12 cellular contexts compared by ENCODE assay signal in genomic region chr1:6495540-6496359, GRCh38. TPM values are rescaled to one million over a fixed set of nuclear protein-coding genes. Genes with fewer than 3 reads are reported as not detected.
DNase-seq lines count a peak whose midpoint lies in the region; ATAC-seq and TF ChIP-seq lines count a peak whose summit lies in the region.
"Had no signal": no experiment of that assay in that cellular context is flagged by ENCODE, and none has a peak within 500 bp of the region (broad histone marks: within the 10 kb centered on the region; RNA-seq: fewer than 3 reads in every experiment).

No MANE protein-coding gene starts in this region.

- H3K27me3 Mint-ChIP-seq in activated CD8-positive, alpha-beta T cell treated with anti-CD3 and anti-CD28 coated beads, Interleukin-2, amount 10 ng/mL, durations not matched to agents 7 days and 5 days (ENCODE audit: low read depth) = peaks cover 17% of the 10 kb centered on the region
- H3K27me3 Mint-ChIP-seq in activated CD8-positive, alpha-beta T cell treated with anti-CD3 and anti-CD28 coated beads for 36 hours = no peaks in the 10 kb centered on the region
- peaks cover 23% of the 10 kb centered on the region for H3K27me3 Mint-ChIP-seq in activated T-helper 1 cell treated with anti-CD3 and anti-CD28 coated beads, Interleukin-12 subunit alpha, Interleukin-12 subunit beta, Interleukin-2, Interleukin-4 antibody, amounts not matched to agents 30 ng/mL and 10 ng/mL and 1 ng/mL, durations not matched to agents 14 hours and 24 hours and 36 hours (ENCODE audit: insufficient read depth)

- no peak for DNase-seq in activated CD8-positive, alpha-beta T cell treated with anti-CD3 and anti-CD28 coated beads, Interleukin-2, amount 10 ng/mL, durations not matched to agents 7 days and 5 days
- DNase-seq in activated CD8-positive, alpha-beta T cell treated with anti-CD3 and anti-CD28 coated beads for 36 hours = no peak
- DNase-seq in activated T-helper 1 cell treated with anti-CD3 and anti-CD28 coated beads, Interleukin-12 subunit alpha, Interleukin-12 subunit beta, Interleukin-2, Interleukin-4 antibody, amounts not matched to agents 30 ng/mL and 10 ng/mL and 1 ng/mL, durations not matched to agents 14 hours and 24 hours and 36 hours (ENCODE audit: low spot score) = no peak
- no peak for DNase-seq in foreskin fibroblast
- no peak for DNase-seq in putamen (ENCODE audit: low spot score)
- DNase-seq: 8988T, NCI-H1105 treated with DMSO at 0.1 percent for 48 hours had no signal

- H3K27me3 ChIP-seq in rectal smooth muscle tissue (ENCODE audit: control insufficient read depth, insufficient read depth, low read length) = no peaks in the 10 kb centered on the region

- H3K9me3 Mint-ChIP-seq in activated CD8-positive, alpha-beta T cell treated with anti-CD3 and anti-CD28 coated beads, Interleukin-2, amount 10 ng/mL, durations not matched to agents 7 days and 5 days (ENCODE audit: insufficient read depth) = no peaks in the 10 kb centered on the region
- H3K9me3 Mint-ChIP-seq in activated CD8-positive, alpha-beta T cell treated with anti-CD3 and anti-CD28 coated beads for 36 hours = no peaks in the 10 kb centered on the region
- H3K9me3 Mint-ChIP-seq in activated T-helper 1 cell treated with anti-CD3 and anti-CD28 coated beads, Interleukin-12 subunit alpha, Interleukin-12 subunit beta, Interleukin-2, Interleukin-4 antibody, amounts not matched to agents 30 ng/mL and 10 ng/mL and 1 ng/mL, durations not matched to agents 14 hours and 24 hours and 36 hours = no peaks in the 10 kb centered on the region

- no peaks in the 10 kb centered on the region for H3K36me3 Mint-ChIP-seq in activated CD8-positive, alpha-beta T cell treated with anti-CD3 and anti-CD28 coated beads, Interleukin-2, amount 10 ng/mL, durations not matched to agents 7 days and 5 days (ENCODE audit: low read depth)
- no peaks in the 10 kb centered on the region for H3K36me3 Mint-ChIP-seq in activated CD8-positive, alpha-beta T cell treated with anti-CD3 and anti-CD28 coated beads for 36 hours (ENCODE audit: low read depth)
- H3K36me3 Mint-ChIP-seq in activated T-helper 1 cell treated with anti-CD3 and anti-CD28 coated beads, Interleukin-12 subunit alpha, Interleukin-12 subunit beta, Interleukin-2, Interleukin-4 antibody, amounts not matched to agents 30 ng/mL and 10 ng/mL and 1 ng/mL, durations not matched to agents 14 hours and 24 hours and 36 hours (ENCODE audit: low read depth) = peaks cover 2% of the 10 kb centered on the region

- peak overlapping the region; percentile 58 to 63 for H3K4me3 ChIP-seq in foreskin fibroblast (ENCODE audit: low read depth in 1 of 2, low read length in 2 of 2)
- H3K4me3 ChIP-seq in rectal smooth muscle tissue (ENCODE audit: low read length) = peak overlapping the region; percentile 3

- intact Hi-C loops in activated CD8-positive, alpha-beta T cell treated with anti-CD3 and anti-CD28 coated beads for 36 hours (cut with micrococcal nuclease) = no loop called here
- intact Hi-C loops in activated T-helper 1 cell treated with anti-CD3 and anti-CD28 coated beads, Interleukin-12 subunit alpha, Interleukin-12 subunit beta, Interleukin-2, Interleukin-4 antibody, amounts not matched to agents 30 ng/mL and 10 ng/mL and 1 ng/mL, durations not matched to agents 14 hours and 24 hours and 36 hours (cut with micrococcal nuclease) = no loop called here

- TF ChIP-seq CTCF in activated CD8-positive, alpha-beta T cell treated with anti-CD3 and anti-CD28 coated beads for 36 hours (IDR thresholded peaks at IDR 0.05) = no peak
- no peak for TF ChIP-seq CTCF in foreskin fibroblast (IDR thresholded peaks at IDR 0.05; ENCODE audit: low read depth, low read length)

- no peak overlapping the region for H3K27ac ChIP-seq in rectal smooth muscle tissue (ENCODE audit: low read depth, low read length)

- H3K4me1 Mint-ChIP-seq in activated CD8-positive, alpha-beta T cell treated with anti-CD3 and anti-CD28 coated beads, Interleukin-2, amount 10 ng/mL, durations not matched to agents 7 days and 5 days (ENCODE audit: low read depth) = peaks cover 43% of the 10 kb centered on the region
- H3K4me1 Mint-ChIP-seq in activated CD8-positive, alpha-beta T cell treated with anti-CD3 and anti-CD28 coated beads for 36 hours (ENCODE audit: low read depth) = peaks cover 34% of the 10 kb centered on the region
- H3K4me1 Mint-ChIP-seq in activated T-helper 1 cell treated with anti-CD3 and anti-CD28 coated beads, Interleukin-12 subunit alpha, Interleukin-12 subunit beta, Interleukin-2, Interleukin-4 antibody, amounts not matched to agents 30 ng/mL and 10 ng/mL and 1 ng/mL, durations not matched to agents 14 hours and 24 hours and 36 hours (ENCODE audit: low read depth) = peaks cover 9% of the 10 kb centered on the region

- H3K4me3 Mint-ChIP-seq in activated CD8-positive, alpha-beta T cell treated with anti-CD3 and anti-CD28 coated beads, Interleukin-2, amount 10 ng/mL, durations not matched to agents 7 days and 5 days = peak overlapping the region; percentile 49
- no peak overlapping the region for H3K4me3 Mint-ChIP-seq in activated CD8-positive, alpha-beta T cell treated with anti-CD3 and anti-CD28 coated beads for 36 hours
- H3K4me3 Mint-ChIP-seq in activated T-helper 1 cell treated with anti-CD3 and anti-CD28 coated beads, Interleukin-12 subunit alpha, Interleukin-12 subunit beta, Interleukin-2, Interleukin-4 antibody, amounts not matched to agents 30 ng/mL and 10 ng/mL and 1 ng/mL, durations not matched to agents 14 hours and 24 hours and 36 hours = peak overlapping the region; percentile 26

- H3K36me3 ChIP-seq in rectal smooth muscle tissue (ENCODE audit: control insufficient read depth, insufficient read depth, low read length) = no peaks in the 10 kb centered on the region

- no peaks in the 10 kb centered on the region for H3K4me1 ChIP-seq in rectal smooth muscle tissue (ENCODE audit: control insufficient read depth, insufficient read depth, low read length)

- no peak overlapping the region for H3K9ac ChIP-seq in rectal smooth muscle tissue (ENCODE audit: low read length)

- H3K27ac Mint-ChIP-seq in activated CD8-positive, alpha-beta T cell treated with anti-CD3 and anti-CD28 coated beads, Interleukin-2, amount 10 ng/mL, durations not matched to agents 7 days and 5 days = peak overlapping the region; percentile 34
- H3K27ac Mint-ChIP-seq in activated CD8-positive, alpha-beta T cell treated with anti-CD3 and anti-CD28 coated beads for 36 hours = no peak overlapping the region
- H3K27ac Mint-ChIP-seq in activated T-helper 1 cell treated with anti-CD3 and anti-CD28 coated beads, Interleukin-12 subunit alpha, Interleukin-12 subunit beta, Interleukin-2, Interleukin-4 antibody, amounts not matched to agents 30 ng/mL and 10 ng/mL and 1 ng/mL, durations not matched to agents 14 hours and 24 hours and 36 hours = no peak overlapping the region

- CTCF ChIA-PET in activated CD8-positive, alpha-beta T cell treated with anti-CD3 and anti-CD28 coated beads, Interleukin-2, amount 10 ng/mL, durations not matched to agents 7 days and 5 days (lab: Charles Lee) = no interaction called here
- CTCF ChIA-PET in activated CD8-positive, alpha-beta T cell treated with anti-CD3 and anti-CD28 coated beads for 36 hours (lab: Charles Lee) = interaction anchor here (0.9 to 1.4 kb wide), 2 partner anchors 57 to 151 kb away, joined by 3 read pairs; no protein-coding TSS in a partner anchor

- no peak for ATAC-seq in activated CD8-positive, alpha-beta T cell treated with anti-CD3 and anti-CD28 coated beads, Interleukin-2, amount 10 ng/mL, durations not matched to agents 7 days and 5 days
- no peak for ATAC-seq in activated CD8-positive, alpha-beta T cell treated with anti-CD3 and anti-CD28 coated beads for 36 hours
- ATAC-seq in GM21447 (IDR thresholded peaks at IDR 0.05; ENCODE audit: unreplicated experiment) (no peak), HG03135 (IDR thresholded peaks at IDR 0.05; ENCODE audit: unreplicated experiment) (no peak)

- POLR2A ChIA-PET in activated CD8-positive, alpha-beta T cell treated with anti-CD3 and anti-CD28 coated beads, Interleukin-2, amount 10 ng/mL, durations not matched to agents 7 days and 5 days (lab: Charles Lee) = interaction anchor here (0.6 kb wide), 1 partner anchor 12 kb away, joined by 3 read pairs; no protein-coding TSS in a partner anchor
- POLR2A ChIA-PET in activated CD8-positive, alpha-beta T cell treated with anti-CD3 and anti-CD28 coated beads for 36 hours (lab: Charles Lee) = no interaction called here

RNA-seq across cellular contexts. Expression of gene PLEKHG5, which starts 4.3 kb away (rescaled TPM):
- total RNA-seq in activated CD8-positive, alpha-beta T cell treated with anti-CD3 and anti-CD28 coated beads, Interleukin-2, amount 10 ng/mL, durations not matched to agents 7 days and 5 days = 1 to 10 TPM; 2.2 to 2.8 TPM
- 1 to 10 TPM; 1.7 to 1.8 TPM for total RNA-seq in activated CD8-positive, alpha-beta T cell treated with anti-CD3 and anti-CD28 coated beads for 36 hours
- 1.8 and 2.2 TPM in 2 replicates for total RNA-seq in activated T-helper 1 cell treated with anti-CD3 and anti-CD28 coated beads, Interleukin-12 subunit alpha, Interleukin-12 subunit beta, Interleukin-2, Interleukin-4 antibody, amounts not matched to agents 30 ng/mL and 10 ng/mL and 1 ng/mL, durations not matched to agents 14 hours and 24 hours and 36 hours

RNA-seq across cellular contexts. Expression of gene TNFRSF25, which starts 29.8 kb away (rescaled TPM):
- total RNA-seq in activated CD8-positive, alpha-beta T cell treated with anti-CD3 and anti-CD28 coated beads, Interleukin-2, amount 10 ng/mL, durations not matched to agents 7 days and 5 days = 10 to 100 TPM; 47.7 to 55.8 TPM
- 10 to 100 TPM; 55.8 to 57.8 TPM for total RNA-seq in activated CD8-positive, alpha-beta T cell treated with anti-CD3 and anti-CD28 coated beads for 36 hours
- total RNA-seq in activated T-helper 1 cell treated with anti-CD3 and anti-CD28 coated beads, Interleukin-12 subunit alpha, Interleukin-12 subunit beta, Interleukin-2, Interleukin-4 antibody, amounts not matched to agents 30 ng/mL and 10 ng/mL and 1 ng/mL, durations not matched to agents 14 hours and 24 hours and 36 hours = 151 and 158 TPM in 2 replicates

RNA-seq across cellular contexts. Expression of gene NOL9, which starts 58.6 kb away (rescaled TPM):
- total RNA-seq in activated CD8-positive, alpha-beta T cell treated with anti-CD3 and anti-CD28 coated beads, Interleukin-2, amount 10 ng/mL, durations not matched to agents 7 days and 5 days = 10 to 100 TPM; 39.8 to 43.6 TPM
- total RNA-seq in activated CD8-positive, alpha-beta T cell treated with anti-CD3 and anti-CD28 coated beads for 36 hours = 10 to 100 TPM; 39.7 to 40.4 TPM
- total RNA-seq in activated T-helper 1 cell treated with anti-CD3 and anti-CD28 coated beads, Interleukin-12 subunit alpha, Interleukin-12 subunit beta, Interleukin-2, Interleukin-4 antibody, amounts not matched to agents 30 ng/mL and 10 ng/mL and 1 ng/mL, durations not matched to agents 14 hours and 24 hours and 36 hours = 50.4 and 58.9 TPM in 2 replicates

RNA-seq across cellular contexts. Expression of gene TAS1R1, which starts 59.4 kb away (rescaled TPM):
- total RNA-seq in activated CD8-positive, alpha-beta T cell treated with anti-CD3 and anti-CD28 coated beads, Interleukin-2, amount 10 ng/mL, durations not matched to agents 7 days and 5 days = not detected
- total RNA-seq in activated CD8-positive, alpha-beta T cell treated with anti-CD3 and anti-CD28 coated beads for 36 hours = not detected
- total RNA-seq in activated T-helper 1 cell treated with anti-CD3 and anti-CD28 coated beads, Interleukin-12 subunit alpha, Interleukin-12 subunit beta, Interleukin-2, Interleukin-4 antibody, amounts not matched to agents 30 ng/mL and 10 ng/mL and 1 ng/mL, durations not matched to agents 14 hours and 24 hours and 36 hours = not detected in 2 replicates
- total RNA-seq: activated CD8-positive, alpha-beta memory T cell treated with anti-CD3 and anti-CD28 coated beads for 36 hours; subcutaneous adipose tissue had no signal
